Comparison of ENCODE assay signal across 8 cellular contexts in genomic region chr1:203316626-203317093, GRCh38. TPM values are rescaled to one million over a fixed set of nuclear protein-coding genes. Genes with fewer than 3 reads are reported as not detected.
DNase-seq lines count a peak whose midpoint lies in the region; ATAC-seq and TF ChIP-seq lines count a peak whose summit lies in the region.
"Had no signal": no experiment of that assay in that cellular context is flagged by ENCODE, and none has a peak within 500 bp of the region (broad histone marks: within the 10 kb centered on the region; RNA-seq: fewer than 3 reads in every experiment).

No MANE protein-coding gene starts in this region.

- no peak for TF ChIP-seq POLR2A in IMR-90 (IDR thresholded peaks at IDR 0.05; ENCODE audit: low read depth, low read length)

- H4K20me1 ChIP-seq in IMR-90 (ENCODE audit: insufficient read depth, low read length) = no peaks in the 10 kb centered on the region

- H2BK20ac ChIP-seq in IMR-90 (ENCODE audit: low read depth, low read length) = no peak overlapping the region

- peak; percentile 69 for ATAC-seq in IMR-90 (ENCODE audit: low read depth)
- ATAC-seq in left lobe of liver = peak; percentile 61

- H3K36me3 ChIP-seq in IMR-90 (ENCODE audit: control insufficient read depth, insufficient read depth, low read length) (no peaks in the 10 kb centered on the region), adipocyte (ENCODE audit: control insufficient read depth, insufficient read depth, low read length, severe bottlenecking) (no peaks in the 10 kb centered on the region), tibial artery (no peaks in the 10 kb centered on the region)

- BruUV-seq in IMR-90 (replicated peaks; lab: Mats Ljungman, UMichigan) = no TSS peak

- peaks cover 10% of the 10 kb centered on the region; the same call in 1 of the 2 replicates for H3K4me1 ChIP-seq in IMR-90 (ENCODE audit: control insufficient read depth, insufficient read depth, low read length)
- H3K4me1 ChIP-seq in adipocyte (ENCODE audit: control insufficient read depth, insufficient read depth, low read length) = peaks cover 7% of the 10 kb centered on the region
- H3K4me1 ChIP-seq in tibial artery = peaks cover 0 to 37% (median 20%) of the 10 kb centered on the region in 4 donors

- TF ChIP-seq RAD21 in IMR-90 (IDR thresholded peaks at IDR 0.05; ENCODE audit: low read length) = no peak

- H3K4me3 ChIP-seq in IMR-90 (ENCODE audit: insufficient read depth, low read depth, low read length) (no peak overlapping the region), adipocyte (ENCODE audit: low read length) (no peak overlapping the region), tibial artery (no peak overlapping the region)

- H2AK5ac ChIP-seq in IMR-90 (ENCODE audit: low read depth, low read length) = no peak overlapping the region

- H2BK15ac ChIP-seq in IMR-90 (ENCODE audit: low read depth, low read length) = no peak overlapping the region

- no peaks in the 10 kb centered on the region for H3K79me1 ChIP-seq in IMR-90 (ENCODE audit: low read depth in 1 of 2, low read length in 2 of 2)

- dilution Hi-C loops in IMR-90 (cut with HindIII; ENCODE audit: low sequenced_read_pairs, unreplicated experiment) = no loop called here

- no peak overlapping the region for H2BK5ac ChIP-seq in IMR-90 (ENCODE audit: low read depth, low read length, poor library complexity, severe bottlenecking)

- H3K9ac ChIP-seq in IMR-90 (ENCODE audit: low read depth, low read length) = no peak overlapping the region
- no peak overlapping the region for H3K9ac ChIP-seq in adipocyte (ENCODE audit: low read length)

- DNase-seq in IMR-90 = peak; percentile 31
- peak; percentile 92 for DNase-seq in adipocyte (ENCODE audit: low read depth)
- no peak for DNase-seq in left lobe of liver (ENCODE audit: low spot score)
- DNase-seq in tibial artery = peak in 1 of 2 donors; percentile 55
- no peak for DNase-seq in GM13977 (ENCODE audit: low spot score)
- DNase-seq in amygdala (lab: John Stamatoyannopoulos, UW) = no peak
- DNase-seq in NCI-H774 (lab: John Stamatoyannopoulos, UW) = no peak
- DNase-seq: NCI-H2081 treated with DMSO at 0.1 percent for 48 hours had no signal

- H3K9me3 ChIP-seq in IMR-90 (ENCODE audit: control insufficient read depth, insufficient read depth, low read length) = no peaks in the 10 kb centered on the region
- H3K9me3 ChIP-seq in adipocyte (ENCODE audit: control insufficient read depth, low read length) = no peaks in the 10 kb centered on the region
- H3K9me3 ChIP-seq in tibial artery = no peaks in the 10 kb centered on the region

- no peak overlapping the region for H3K4ac ChIP-seq in IMR-90 (ENCODE audit: low read depth, low read length)

- no peak overlapping the region for H3K18ac ChIP-seq in IMR-90 (ENCODE audit: low read depth, low read length)

- H4K91ac ChIP-seq in IMR-90 (ENCODE audit: insufficient read depth, low read depth, low read length) = no peak overlapping the region

- no peak overlapping the region for H2AFZ ChIP-seq in IMR-90 (replicated peaks; ENCODE audit: low read length, poor library complexity)

- no peak overlapping the region for H3K27ac ChIP-seq in IMR-90 (ENCODE audit: insufficient read depth, low read length)
- H3K27ac ChIP-seq in tibial artery = peak overlapping the region; percentile 46 to 68

- no peak overlapping the region for H3K23ac ChIP-seq in IMR-90 (ENCODE audit: low read depth, low read length)

- intact Hi-C loops in IMR-90 (cut with micrococcal nuclease) = no loop called here
- intact Hi-C loops in tibial artery (cut with DNase I; ENCODE audit: low total_unique reads) = no loop called here

- H4K5ac ChIP-seq in IMR-90 (ENCODE audit: low read depth, low read length) = no peak overlapping the region

- peaks cover 3% of the 10 kb centered on the region; the same call in 1 of the 2 replicates for H3K9me1 ChIP-seq in IMR-90 (ENCODE audit: insufficient read depth, low read length)

- H3K27me3 ChIP-seq in IMR-90 (ENCODE audit: control insufficient read depth, insufficient read depth, low read length) = peaks cover 18% of the 10 kb centered on the region
- peaks cover 12% of the 10 kb centered on the region for H3K27me3 ChIP-seq in adipocyte (replicated peaks; ENCODE audit: control insufficient read depth, insufficient read depth, low read length)
- H3K27me3 ChIP-seq in tibial artery = no peaks in the 10 kb centered on the region

- TF ChIP-seq CTCF in IMR-90 (conservative IDR thresholded peaks at IDR 0.05; ENCODE audit: low read depth, low read length) = no peak
- TF ChIP-seq CTCF in tibial artery (IDR thresholded peaks at IDR 0.05) = no peak
- TF ChIP-seq CTCF in GM13977 (IDR thresholded peaks at IDR 0.05; ENCODE audit: extremely low read depth, insufficient read depth, missing control alignments) = no peak

- WGBS in IMR-90 (ENCODE audit: extremely low coverage in 2 of 2, insufficient read length in 1 of 2), 2 experiments = 21% methylated on average over 2 of the region's 4 CpGs; no CpG with 5 or more reads in 1 of the 2 experiments

- no peak overlapping the region; the same call in 1 of the 2 replicates for H3K4me2 ChIP-seq in IMR-90 (ENCODE audit: low read depth, low read length)

- no peak overlapping the region for H2AK9ac ChIP-seq in IMR-90 (replicated peaks; ENCODE audit: low read depth, low read length, poor library complexity)

- CTCF ChIA-PET in IMR-90 (lab: Yijun Ruan, JAX) = interaction anchor here (0.8 to 1.3 kb wide), 3 partner anchors 9 to 49 kb away, joined by 3 read pairs; no protein-coding TSS in a partner anchor

- POLR2A ChIA-PET in IMR-90 (lab: Charles Lee; ENCODE audit: unreplicated experiment) = interaction anchor here (1.5 kb wide), 1 partner anchor 10 kb away, joined by 6 read pairs; no protein-coding TSS in a partner anchor

- in situ Hi-C loops in IMR-90 (cut with MboI; ENCODE audit: low sequenced_read_pairs) = no loop called here
- in situ Hi-C loops in GM13977 (cut with MboI; ENCODE audit: low pct_unique_long_range_greater_than_20kb, low sequenced_read_pairs, unreplicated experiment) = no loop called here

- H3K56ac ChIP-seq in IMR-90 (ENCODE audit: extremely low read depth, insufficient read depth, low read length) = no peak overlapping the region

- no peak overlapping the region for H4K8ac ChIP-seq in IMR-90 (ENCODE audit: low read depth in 2 of 2, low read length in 2 of 2)

- no peak overlapping the region for H3K14ac ChIP-seq in IMR-90 (replicated peaks; ENCODE audit: low read depth, low read length)

- H2BK120ac ChIP-seq in IMR-90 (ENCODE audit: low read depth, low read length) = no peak overlapping the region

TF ChIP-seq in IMR-90, 13 proteins besides CTCF, POLR2A, EP300 and RAD21:
- TF ChIP-seq CHD1 (IDR thresholded peaks at IDR 0.05; ENCODE audit: low read depth, low read length) = no peak
- no peak for TF ChIP-seq SMC3 (IDR thresholded peaks at IDR 0.05; ENCODE audit: low read depth, low read length)
- TF ChIP-seq RFX5 (IDR thresholded peaks at IDR 0.05; ENCODE audit: low read depth, low read length) = no peak
- TF ChIP-seq BHLHE40 (IDR thresholded peaks at IDR 0.05; ENCODE audit: low read depth, low read length) = no peak
- no peak for TF ChIP-seq CEBPB (IDR thresholded peaks at IDR 0.05; ENCODE audit: low read depth, low read length)
- TF ChIP-seq ELK1 (IDR thresholded peaks at IDR 0.05; ENCODE audit: borderline replicate concordance, low read depth, low read length) = no peak

RNA-seq across cellular contexts. Expression of gene BTG2, which starts 11.3 kb away (rescaled TPM):
- total RNA-seq in IMR-90 (2012; rRNA removed) (8.4 and 10.3 TPM in 2 replicates), left lobe of liver (2.8 TPM)
- 10.7 and 18.8 TPM in 2 replicates for polyA plus RNA-seq in IMR-90 (2012; rRNA removed)
- 4.9 and 23.6 TPM in 2 replicates for polyA plus RNA-seq in IMR-90 (2012; cell fraction: cytosol; rRNA removed)
- 18.8 and 39.4 TPM in 2 replicates for polyA plus RNA-seq in IMR-90 (2012; cell fraction: nucleus; rRNA removed; ENCODE audit: low replicate concordance)

RNA-seq across cellular contexts. Expression of gene FMOD, which starts 34.3 kb away (rescaled TPM):
- 0.18 and 0.28 TPM in 2 replicates for total RNA-seq in IMR-90 (2012; rRNA removed)
- polyA plus RNA-seq in IMR-90 (2012; rRNA removed) = 2.4 and 2.7 TPM in 2 replicates
- 0.64 and 2.9 TPM in 2 replicates for polyA plus RNA-seq in IMR-90 (2012; cell fraction: cytosol; rRNA removed)
- 1.0 and 1.8 TPM in 2 replicates for polyA plus RNA-seq in IMR-90 (2012; cell fraction: nucleus; rRNA removed; ENCODE audit: low replicate concordance)
- total RNA-seq in left lobe of liver = 1.7 TPM

Comparison
In these comparisons a context has a peak if more than half of its experiments do, and no peak if none do; other contexts are left out.
1. DNase-seq: peak in IMR-90 (single experiment) and adipocyte (single experiment); none in left lobe of liver (single experiment), GM13977 (single experiment), amygdala (0 of 56) and NCI-H774 (single experiment).